20 cellular contexts compared by ENCODE assay signal in genomic region chr7:36513393-36513792, GRCh38.
"Had no signal": no experiment of that assay in that cellular context is flagged by ENCODE, and none has a peak within 500 bp of the region (broad histone marks: within the 10 kb centered on the region; RNA-seq: fewer than 3 reads in every experiment).

No MANE protein-coding gene starts in this region.

- H3K4me3 Mint-ChIP-seq: memory B cell, mesothelial cell of epicardium, nephron progenitor cell had no signal

- H3K4me3 ChIP-seq: heart left ventricle, left ventricle myocardium inferior, lower lobe of right lung, spleen, suprapubic skin, thyroid gland, upper lobe of left lung, uterus had no signal

- H3K27me3 ChIP-seq: spleen, suprapubic skin, thyroid gland, upper lobe of left lung, uterus had no signal

- H3K27ac Mint-ChIP-seq: memory B cell, nephron progenitor cell had no signal

- DNase-seq: cerebellar nuclear complex; dermis blood vessel endothelial cell; heart left ventricle; left cardiac atrium; left ventricle myocardium inferior; lower lobe of right lung; nephron progenitor cell; posterior cingulate gyrus; spleen; stimulated activated CD4-positive, alpha-beta T cell treated with anti-CD3 and anti-CD28 coated beads, Interleukin-15, amount 100 ng/mL, for 24 hours; stimulated activated CD4-positive, alpha-beta T cell treated with anti-CD3 and anti-CD28 coated beads, Interleukin-2, amount 100 ng/mL, for 24 hours; stimulated activated naive CD4-positive, alpha-beta T cell treated with Interleukin-2 at 50 U/mL for 16 hours; thyroid gland; upper lobe of left lung; uterus had no signal

- H3K27ac ChIP-seq: heart left ventricle, left ventricle myocardium inferior, lower lobe of right lung, spleen, suprapubic skin, thyroid gland, upper lobe of left lung, uterus had no signal

- H3K27me3 Mint-ChIP-seq: memory B cell had no signal

- H3K9me3 Mint-ChIP-seq: memory B cell, nephron progenitor cell had no signal

- H3K9me3 ChIP-seq: heart left ventricle, lower lobe of right lung, spleen, suprapubic skin, thyroid gland, upper lobe of left lung, uterus had no signal

- H3K36me3 ChIP-seq: heart left ventricle, left ventricle myocardium inferior, lower lobe of right lung, suprapubic skin, thyroid gland, upper lobe of left lung, uterus had no signal

- H3K36me3 Mint-ChIP-seq: memory B cell, mesothelial cell of epicardium had no signal

- ATAC-seq: esophagus mucosa, heart left ventricle, left cardiac atrium, lower lobe of right lung, sciatic nerve had no signal

- H3K4me1 ChIP-seq: heart left ventricle, left ventricle myocardium inferior, lower lobe of right lung, thyroid gland, upper lobe of left lung, uterus had no signal
